In the genomic region with DNA sequence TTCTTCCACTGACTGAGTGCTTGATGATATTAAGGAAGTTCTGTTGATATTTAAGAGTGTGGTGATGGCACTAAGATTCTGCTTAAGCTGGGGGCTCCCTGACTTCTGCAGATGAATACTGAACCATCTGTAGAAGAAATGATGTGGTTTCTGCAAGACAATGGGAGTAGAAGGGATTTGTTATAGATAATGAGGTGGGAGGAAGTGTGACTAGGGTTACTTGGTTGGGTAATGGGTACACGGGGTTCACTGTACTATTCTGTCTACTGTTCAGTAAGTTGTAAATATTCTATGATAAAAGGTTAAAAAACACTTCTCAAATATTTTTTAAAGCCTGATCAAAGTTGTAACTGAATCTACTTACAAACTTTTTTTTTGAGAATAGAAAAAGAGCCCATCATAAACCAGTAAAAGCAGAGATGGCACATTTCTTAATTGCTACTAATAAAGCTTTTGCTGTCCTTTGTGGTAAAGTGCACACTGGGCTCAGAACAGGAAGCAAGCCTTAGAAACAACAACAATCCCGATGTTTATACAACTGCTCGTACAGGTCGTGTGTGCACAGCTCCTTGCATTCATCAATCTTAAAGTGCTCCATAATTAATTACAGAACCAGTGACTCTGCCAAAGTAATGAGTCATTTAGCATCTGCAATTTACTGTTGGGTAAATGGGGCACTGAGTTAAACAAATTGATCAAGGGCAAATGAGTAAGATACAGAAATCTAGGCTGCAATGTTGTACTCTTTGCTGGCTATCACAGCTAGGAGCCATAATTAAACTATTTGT, we compare ENCODE assay signal across 9 cellular contexts.
DNase-seq lines count a peak whose midpoint lies in the region; ATAC-seq and TF ChIP-seq lines count a peak whose summit lies in the region.
"Had no signal": no experiment of that assay in that cellular context is flagged by ENCODE, and none has a peak within 500 bp of the region (broad histone marks: within the 10 kb centered on the region; RNA-seq: fewer than 3 reads in every experiment).

No MANE protein-coding gene starts in this region.

- no peak overlapping the region for H4K8ac ChIP-seq in mesendoderm (ENCODE audit: low read depth, low read length)

- no peaks in the 10 kb centered on the region for H3K79me2 ChIP-seq in mesendoderm (ENCODE audit: control insufficient read depth, insufficient read depth, low read length)

- H3K56ac ChIP-seq in mesendoderm (ENCODE audit: low read length), result no peak overlapping the region

- H3K27me3 ChIP-seq in lower lobe of right lung (ENCODE audit: low read depth), result no peaks in the 10 kb centered on the region
- no peaks in the 10 kb centered on the region for H3K27me3 ChIP-seq in mesendoderm (ENCODE audit: insufficient read depth, low read length, poor library complexity)

- peak; percentile 34 for DNase-seq in EL
- DNase-seq in NAMALWA (ENCODE audit: low spot score), result peak; percentile 50
- DNase-seq in SKM-1 treated with dmso at 0.1 percent for 144 hours (lab: John Stamatoyannopoulos, UW; ENCODE audit: unreplicated experiment), result peak; percentile 47
- DNase-seq in lower lobe of right lung, result no peak
- no peak for DNase-seq in HEK293T (ENCODE audit: extremely low spot score)
- DNase-seq in mesendoderm, result no peak
- DNase-seq in activated T-helper 2 cell treated with anti-CD3 and anti-CD28 coated beads, Interferon-gamma antibody, Interleukin-2, Interleukin-4, amounts not matched to agents 10 μg/mL and 5 μg/mL and 100 μg/mL, durations not matched to agents 14 hours and 24 hours and 36 hours (ENCODE audit: low spot score), result no peak
- DNase-seq: activated CD8-positive, alpha-beta T cell treated with anti-CD3 and anti-CD28 coated beads for 36 hours had no signal

- H2BK5ac ChIP-seq in mesendoderm (ENCODE audit: low read length), result no peak overlapping the region

- POLR2A ChIA-PET in HEK293T (lab: Yijun Ruan, JAX), result no interaction called here

- no peak overlapping the region for H3K18ac ChIP-seq in mesendoderm (ENCODE audit: low read length)

- intact Hi-C loops in lower lobe of right lung (cut with DNase I), result no loop called here
- intact Hi-C loops in activated T-helper 2 cell treated with anti-CD3 and anti-CD28 coated beads, Interferon-gamma antibody, Interleukin-2, Interleukin-4, amounts not matched to agents 10 μg/mL and 5 μg/mL and 100 μg/mL, durations not matched to agents 14 hours and 24 hours and 36 hours (cut with micrococcal nuclease), result no loop called here

- no peak overlapping the region for H3K9ac ChIP-seq in mesendoderm (ENCODE audit: low read length)

- no peak overlapping the region for H2BK15ac ChIP-seq in mesendoderm (replicated peaks; ENCODE audit: low read depth)

- H3K4me3 ChIP-seq in lower lobe of right lung (no peak overlapping the region), mesendoderm (ENCODE audit: low read length) (no peak overlapping the region)

- H3K9me3 Mint-ChIP-seq in activated T-helper 2 cell treated with anti-CD3 and anti-CD28 coated beads, Interferon-gamma antibody, Interleukin-2, Interleukin-4, amounts not matched to agents 10 μg/mL and 5 μg/mL and 100 μg/mL, durations not matched to agents 14 hours and 24 hours and 36 hours, result no peaks in the 10 kb centered on the region
- H3K9me3 Mint-ChIP-seq: activated CD8-positive, alpha-beta T cell treated with anti-CD3 and anti-CD28 coated beads for 36 hours had no signal

- H3K27me3 Mint-ChIP-seq in activated T-helper 2 cell treated with anti-CD3 and anti-CD28 coated beads, Interferon-gamma antibody, Interleukin-2, Interleukin-4, amounts not matched to agents 10 μg/mL and 5 μg/mL and 100 μg/mL, durations not matched to agents 14 hours and 24 hours and 36 hours (ENCODE audit: low read depth), result peaks cover 12% of the 10 kb centered on the region
- H3K27me3 Mint-ChIP-seq: activated CD8-positive, alpha-beta T cell treated with anti-CD3 and anti-CD28 coated beads for 36 hours had no signal

- CTCF ChIA-PET in HEK293T (lab: Yijun Ruan, JAX), result no interaction called here

- 100% methylated on average over 1 of the region's 4 CpGs for WGBS in mesendoderm (ENCODE audit: extremely low coverage, insufficient coverage, low lambda C conversion rate)

- H3K27ac Mint-ChIP-seq in activated T-helper 2 cell treated with anti-CD3 and anti-CD28 coated beads, Interferon-gamma antibody, Interleukin-2, Interleukin-4, amounts not matched to agents 10 μg/mL and 5 μg/mL and 100 μg/mL, durations not matched to agents 14 hours and 24 hours and 36 hours, result no peak overlapping the region
- H3K27ac Mint-ChIP-seq: activated CD8-positive, alpha-beta T cell treated with anti-CD3 and anti-CD28 coated beads for 36 hours had no signal

- TF ChIP-seq CTCF in lower lobe of right lung (IDR thresholded peaks at IDR 0.05), result no peak

- no peaks in the 10 kb centered on the region for H3K36me3 Mint-ChIP-seq in activated T-helper 2 cell treated with anti-CD3 and anti-CD28 coated beads, Interferon-gamma antibody, Interleukin-2, Interleukin-4, amounts not matched to agents 10 μg/mL and 5 μg/mL and 100 μg/mL, durations not matched to agents 14 hours and 24 hours and 36 hours (ENCODE audit: low read depth)

- no peak overlapping the region for H3K23ac ChIP-seq in mesendoderm (ENCODE audit: low read length)

- H3K36me3 ChIP-seq in lower lobe of right lung, result no peaks in the 10 kb centered on the region
- no peaks in the 10 kb centered on the region for H3K36me3 ChIP-seq in mesendoderm (ENCODE audit: control insufficient read depth, insufficient read depth, low read length)

- H3K4me1 ChIP-seq in lower lobe of right lung, result no peaks in the 10 kb centered on the region
- no peaks in the 10 kb centered on the region for H3K4me1 ChIP-seq in mesendoderm (ENCODE audit: control insufficient read depth, low read depth, low read length)

- H3K4me3 Mint-ChIP-seq in activated T-helper 2 cell treated with anti-CD3 and anti-CD28 coated beads, Interferon-gamma antibody, Interleukin-2, Interleukin-4, amounts not matched to agents 10 μg/mL and 5 μg/mL and 100 μg/mL, durations not matched to agents 14 hours and 24 hours and 36 hours (ENCODE audit: low read depth), result no peak overlapping the region
- H3K4me3 Mint-ChIP-seq: activated CD8-positive, alpha-beta T cell treated with anti-CD3 and anti-CD28 coated beads for 36 hours had no signal

- no peaks in the 10 kb centered on the region for H3K4me1 Mint-ChIP-seq in activated T-helper 2 cell treated with anti-CD3 and anti-CD28 coated beads, Interferon-gamma antibody, Interleukin-2, Interleukin-4, amounts not matched to agents 10 μg/mL and 5 μg/mL and 100 μg/mL, durations not matched to agents 14 hours and 24 hours and 36 hours (ENCODE audit: low read depth)

- no peak overlapping the region for H3K4ac ChIP-seq in mesendoderm (ENCODE audit: low read depth, low read length)

- H4K5ac ChIP-seq in mesendoderm (ENCODE audit: low read length), result no peak overlapping the region

- no peak overlapping the region for H2BK120ac ChIP-seq in mesendoderm (ENCODE audit: low read depth, low read length)

- no peaks in the 10 kb centered on the region for H3K79me1 ChIP-seq in mesendoderm (ENCODE audit: low read length)

- no peaks in the 10 kb centered on the region for H3K9me3 ChIP-seq in lower lobe of right lung

- H2AK5ac ChIP-seq in mesendoderm (ENCODE audit: low read length), result no peak overlapping the region

- H3K27ac ChIP-seq in lower lobe of right lung, result no peak overlapping the region
- H3K27ac ChIP-seq in mesendoderm (ENCODE audit: low read depth, low read length), result no peak overlapping the region

- ATAC-seq in lower lobe of right lung, result peak; percentile 67 to 75
- ATAC-seq in HG02885 (IDR thresholded peaks at IDR 0.05; ENCODE audit: poor library complexity, unreplicated experiment), result no peak
- ATAC-seq: activated CD8-positive, alpha-beta T cell treated with anti-CD3 and anti-CD28 coated beads for 36 hours had no signal

- H3K4me2 ChIP-seq in mesendoderm (ENCODE audit: low read length), result no peak overlapping the region

TF ChIP-seq in HEK293T, 16 proteins besides CTCF, POLR2A, EP300 and RAD21:
- TF ChIP-seq HDGF (IDR thresholded peaks at IDR 0.05; ENCODE audit: borderline replicate concordance) (no peak), ZNF384 (IDR thresholded peaks at IDR 0.05) (no peak), SUZ12 (IDR thresholded peaks at IDR 0.05) (no peak), BHLHE40 (IDR thresholded peaks at IDR 0.05; ENCODE audit: borderline replicate concordance) (no peak), TARDBP (IDR thresholded peaks at IDR 0.05) (no peak), FOXA1 (IDR thresholded peaks at IDR 0.05) (no peak), LEF1 (IDR thresholded peaks at IDR 0.05; ENCODE audit: borderline replicate concordance) (no peak), FOXM1 (IDR thresholded peaks at IDR 0.05; ENCODE audit: borderline replicate concordance) (no peak), FOXK2 (IDR thresholded peaks at IDR 0.05) (no peak), ARNT (IDR thresholded peaks at IDR 0.05) (no peak), CTBP1 (IDR thresholded peaks at IDR 0.05; ENCODE audit: borderline replicate concordance) (no peak), L3MBTL2 (conservative IDR thresholded peaks at IDR 0.05) (no peak)
- TF ChIP-seq, protein P1, sequence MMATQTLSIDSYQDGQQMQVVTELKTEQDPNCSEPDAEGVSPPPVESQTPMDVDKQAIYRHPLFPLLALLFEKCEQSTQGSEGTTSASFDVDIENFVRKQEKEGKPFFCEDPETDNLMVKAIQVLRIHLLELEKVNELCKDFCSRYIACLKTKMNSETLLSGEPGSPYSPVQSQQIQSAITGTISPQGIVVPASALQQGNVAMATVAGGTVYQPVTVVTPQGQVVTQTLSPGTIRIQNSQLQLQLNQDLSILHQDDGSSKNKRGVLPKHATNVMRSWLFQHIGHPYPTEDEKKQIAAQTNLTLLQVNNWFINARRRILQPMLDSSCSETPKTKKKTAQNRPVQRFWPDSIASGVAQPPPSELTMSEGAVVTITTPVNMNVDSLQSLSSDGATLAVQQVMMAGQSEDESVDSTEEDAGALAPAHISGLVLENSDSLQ (IDR thresholded peaks at IDR 0.05), result no peak

Comparison
In these comparisons a context has a peak if more than half of its experiments do, and no peak if none do; other contexts are left out.
1. DNase-seq: peak in EL (single experiment), NAMALWA (single experiment) and SKM-1 treated with dmso at 0.1 percent for 144 hours (single experiment); none in lower lobe of right lung (single experiment), HEK293T (single experiment), mesendoderm (single experiment) and activated T-helper 2 cell treated with anti-CD3 and anti-CD28 coated beads, Interferon-gamma antibody, Interleukin-2, Interleukin-4, amounts not matched to agents 10 μg/mL and 5 μg/mL and 100 μg/mL, durations not matched to agents 14 hours and 24 hours and 36 hours (single experiment).